In the genomic region with DNA sequence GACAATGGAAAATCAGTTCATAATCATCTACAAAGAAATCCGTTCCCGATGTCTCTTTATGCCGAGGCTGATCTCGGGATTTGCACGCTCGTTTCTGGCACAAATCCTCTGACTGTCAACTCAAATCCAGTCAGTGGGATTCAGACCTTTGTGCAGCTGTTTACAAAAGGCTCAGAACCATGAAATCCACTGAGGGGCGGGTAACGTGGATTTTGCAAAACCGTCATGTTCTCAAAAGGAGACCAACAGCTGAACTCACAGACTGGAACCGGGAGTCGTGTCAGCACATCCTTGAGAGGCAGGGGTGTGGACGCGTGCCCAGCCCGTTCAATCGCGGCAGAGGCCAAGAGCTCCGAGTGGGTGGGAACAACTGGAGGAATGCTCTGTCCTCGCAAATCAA, we compare ENCODE assay signal across 9 cellular contexts. TPM values are rescaled to one million over a fixed set of nuclear protein-coding genes. Genes with fewer than 3 reads are reported as not detected.
A peak's percentile ranks its signal among the peaks of the same experiment; 100 is the strongest.
DNase-seq lines count a peak whose midpoint lies in the region; ATAC-seq and TF ChIP-seq lines count a peak whose summit lies in the region.
"Had no signal": no experiment of that assay in that cellular context is flagged by ENCODE, and none has a peak within 500 bp of the region (broad histone marks: within the 10 kb centered on the region; RNA-seq: fewer than 3 reads in every experiment).

No MANE protein-coding gene starts in this region.

- 8 to 9% methylated on average over 18 of the region's 18 CpGs for WGBS in GM23248 (ENCODE audit: low coverage in 1 of 2, low lambda C conversion rate in 2 of 2, missing lambda C conversion rate in 2 of 2), 2 experiments

- peak; percentile 66 for DNase-seq in GM23248
- DNase-seq in colonic mucosa = peak; percentile 52
- DNase-seq in left lung = peak in 1 of 2 donors; percentile 49
- no peak for DNase-seq in NK-92 treated with Interleukin-12 subunit alpha and Interleukin-12 subunit beta, amount 100 ng/mL, for 24 hours (lab: John Stamatoyannopoulos, UW)
- no peak for DNase-seq in epidermal melanocyte (ENCODE audit: insufficient read length, low spot score)
- DNase-seq in GM19238 (ENCODE audit: insufficient read length, low spot score) = no peak

- H3K27me3 ChIP-seq in GM23248 (replicated peaks; ENCODE audit: insufficient read depth) = no peaks in the 10 kb centered on the region
- no peaks in the 10 kb centered on the region for H3K27me3 ChIP-seq in colonic mucosa
- H3K27me3 ChIP-seq in left lung = no peaks in the 10 kb centered on the region
- no peaks in the 10 kb centered on the region for H3K27me3 ChIP-seq in skeletal muscle satellite cell (ENCODE audit: control insufficient read depth, insufficient read depth, low read length)

- no peaks in the 10 kb centered on the region for H3K9me2 ChIP-seq in GM23248 (ENCODE audit: insufficient read depth)

- H3K4me3 ChIP-seq in GM23248 = peak overlapping the region; percentile 20
- no peak overlapping the region for H3K4me3 ChIP-seq in colonic mucosa
- H3K4me3 ChIP-seq in left lung = no peak overlapping the region
- peak overlapping the region; percentile 48 for H3K4me3 ChIP-seq in skeletal muscle satellite cell (ENCODE audit: low read length)

- intact Hi-C loops in colonic mucosa (cut with DNase I) = no loop called here
- intact Hi-C loops in left lung (cut with DNase I) = no loop called here

- no peaks in the 10 kb centered on the region for H4K20me1 ChIP-seq in GM23248 (ENCODE audit: insufficient read depth)

- ATAC-seq in left lung (peak; percentile 49), GM21825 (IDR thresholded peaks at IDR 0.05; ENCODE audit: unreplicated experiment) (no peak)

- H3K4me1 ChIP-seq in GM23248 (ENCODE audit: insufficient read depth) (peaks cover 32% of the 10 kb centered on the region), colonic mucosa (no peaks in the 10 kb centered on the region), left lung (peaks cover 5 to 17% of the 10 kb centered on the region in 2 donors), skeletal muscle satellite cell (ENCODE audit: control insufficient read depth, insufficient read depth, low read length) (peaks cover 46% of the 10 kb centered on the region)

- no peak for TF ChIP-seq CTCF in colonic mucosa (IDR thresholded peaks at IDR 0.05)
- TF ChIP-seq CTCF in left lung (IDR thresholded peaks at IDR 0.05) = no peak

- H3K4me2 ChIP-seq in GM23248 (ENCODE audit: unreplicated experiment) (peak overlapping the region; percentile 66), skeletal muscle satellite cell (ENCODE audit: low read length) (peak overlapping the region; percentile 72)
- H3K4me2 ChIP-seq: KMS-11 had no signal

- H3K36me3 ChIP-seq in GM23248 (ENCODE audit: low read depth) = 0 out of 2 replicates have a peak, but pooled peaks cover 7% of the 10 kb centered on the region
- H3K36me3 ChIP-seq in colonic mucosa = no peaks in the 10 kb centered on the region
- H3K36me3 ChIP-seq in left lung = peaks cover 0 to 81% of the 10 kb centered on the region in 2 donors
- H3K36me3 ChIP-seq in skeletal muscle satellite cell (ENCODE audit: insufficient read depth, low read length) = peaks cover 8% of the 10 kb centered on the region

- H3K27ac ChIP-seq in GM23248 (peak overlapping the region; percentile 84), colonic mucosa (no peak overlapping the region), left lung (peak overlapping the region in 1 of 2 donors; percentile 60)
- H3K27ac ChIP-seq: KMS-11 had no signal

- H3F3A ChIP-seq in GM23248 (ENCODE audit: insufficient read depth) = peaks cover 30% of the 10 kb centered on the region

- H3K9ac ChIP-seq in GM23248 = peak overlapping the region; percentile 65
- no peak overlapping the region for H3K9ac ChIP-seq in colonic mucosa (ENCODE audit: low read depth in 2 of 2, low read length in 2 of 2)
- H3K9ac ChIP-seq in skeletal muscle satellite cell (ENCODE audit: low read depth, low read length) = peak overlapping the region; percentile 73
- H3K9ac ChIP-seq: KMS-11 had no signal

- H2AFZ ChIP-seq in GM23248 = peak overlapping the region; percentile 21; the same call in 1 of the 2 replicates

- in situ Hi-C loops in GM23248 (cut with MboI) = no loop called here

- H3K79me2 ChIP-seq in GM23248 (ENCODE audit: insufficient read depth) = no peaks in the 10 kb centered on the region

- H3K9me3 ChIP-seq in GM23248 (ENCODE audit: low read depth) = no peaks in the 10 kb centered on the region
- no peaks in the 10 kb centered on the region for H3K9me3 ChIP-seq in colonic mucosa
- H3K9me3 ChIP-seq in left lung = no peaks in the 10 kb centered on the region
- no peaks in the 10 kb centered on the region for H3K9me3 ChIP-seq in skeletal muscle satellite cell (replicated peaks; ENCODE audit: low read length)

RNA-seq across cellular contexts. Expression of gene ACOX3, which starts 46.4 kb away (rescaled TPM):
- 33.8 and 48.4 TPM in 2 replicates for total RNA-seq in GM23248 (2014; rRNA removed; shearing (Covaris generic))
- polyA plus RNA-seq in GM23248 (2016; fragmentation: Nextera tagmentation; extraction: Ambion mirVana) = 24.7 and 25.1 TPM in 2 replicates
- total RNA-seq in colonic mucosa (10 to 100 TPM; 19.9 to 26.1 TPM), left lung (10 to 100 TPM; 22.5 to 31.7 TPM)
- 23.6 and 27.5 TPM in 2 replicates for total RNA-seq in skeletal muscle satellite cell (2012; rRNA removed)

RNA-seq across cellular contexts. Expression of gene TRMT44, which starts 46.5 kb away (rescaled TPM):
- total RNA-seq in GM23248 (2014; rRNA removed; shearing (Covaris generic)) = 12.0 and 12.5 TPM in 2 replicates
- 4.1 and 4.4 TPM in 2 replicates for polyA plus RNA-seq in GM23248 (2016; fragmentation: Nextera tagmentation; extraction: Ambion mirVana)
- total RNA-seq in colonic mucosa (10 to 100 TPM; 10.3 to 15.6 TPM), left lung (10 to 100 TPM; 15.0 to 18.7 TPM)
- total RNA-seq in skeletal muscle satellite cell (2012; rRNA removed) = 15.3 and 24.3 TPM in 2 replicates

Comparison
In these comparisons a context has a peak if more than half of its experiments do, and no peak if none do; other contexts are left out.
1. DNase-seq: peak in GM23248 (single experiment) and colonic mucosa (single experiment); none in NK-92 treated with Interleukin-12 subunit alpha and Interleukin-12 subunit beta, amount 100 ng/mL, for 24 hours (single experiment), epidermal melanocyte (single experiment) and GM19238 (single experiment).
2. H3K4me3 ChIP-seq: peak in GM23248 (single experiment) and skeletal muscle satellite cell (single experiment); none in colonic mucosa (single experiment) and left lung (0 of 2).
3. H3K9ac ChIP-seq: peak in GM23248 (single experiment) and skeletal muscle satellite cell (single experiment); none in colonic mucosa (0 of 2).